Comparison of ENCODE assay signal across 1 cellular context in the genomic region with DNA sequence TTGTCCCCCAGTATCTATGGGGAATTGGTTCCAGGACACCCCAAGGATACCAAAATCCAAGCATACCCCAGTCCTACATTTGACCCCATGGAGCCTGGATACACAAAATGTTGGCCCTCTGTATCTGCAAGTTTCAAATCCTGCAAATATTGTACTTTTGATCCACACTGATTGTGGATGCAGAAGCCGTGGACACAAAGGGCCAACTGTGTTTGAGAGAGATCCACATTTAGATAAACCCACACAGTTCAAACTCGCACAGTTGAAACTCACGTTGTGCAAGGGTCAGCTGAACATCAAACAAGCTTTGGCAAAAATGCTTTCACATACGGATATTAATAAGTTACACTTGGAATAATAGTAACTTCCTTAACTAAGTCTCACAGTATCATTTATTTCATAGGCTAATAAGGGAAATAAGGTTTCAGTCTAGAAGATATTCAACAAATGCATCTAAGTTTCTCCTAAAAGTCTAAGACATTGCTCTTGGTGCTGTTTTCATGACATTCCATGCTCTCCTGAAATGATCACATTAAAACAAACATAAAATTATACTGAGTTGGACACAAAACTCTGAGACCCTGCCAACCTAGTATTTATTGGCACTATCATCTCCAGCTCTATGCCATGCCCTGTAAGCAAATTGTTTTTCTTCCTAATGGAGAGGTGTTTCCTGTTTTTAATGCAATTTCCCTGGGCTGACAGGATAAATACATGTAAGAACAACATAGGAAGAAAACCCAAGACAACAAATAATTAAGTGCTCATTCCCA.
A peak's percentile ranks its signal among the peaks of the same experiment; 100 is the strongest.
TF ChIP-seq lines count a peak whose summit lies in the region.

No MANE protein-coding gene starts in this region.

TF ChIP-seq in HepG2, 621 proteins besides CTCF, POLR2A, EP300 and RAD21 (continued from another document and continues in another):
- TF ChIP-seq SIN3B (IDR thresholded peaks at IDR 0.05; ENCODE audit: low read length) (no peak), SAFB2 (CRISPR knock-in tag; IDR thresholded peaks at IDR 0.05; ENCODE audit: borderline replicate concordance, low read depth) (no peak), FOXK1 (CRISPR knock-in tag; IDR thresholded peaks at IDR 0.05; ENCODE audit: borderline replicate concordance, low read depth) (peak; percentile 69; the same call in 1 of the 2 replicates), TAF15 (IDR thresholded peaks at IDR 0.05; ENCODE audit: low read depth, low read length, poor library complexity, severe bottlenecking) (no peak), ATF1 (CRISPR knock-in tag; IDR thresholded peaks at IDR 0.05) (peak; percentile 61; the same call in 1 of the 2 replicates), KDM4B (CRISPR knock-in tag; IDR thresholded peaks at IDR 0.05) (0 out of 2 replicates have a peak, but pooled peaks have one; percentile 27), ZNF484 (CRISPR knock-in tag; IDR thresholded peaks at IDR 0.05; ENCODE audit: borderline replicate concordance, low read depth) (no peak), ISL2 (CRISPR knock-in tag; IDR thresholded peaks at IDR 0.05) (peak; percentile 98), FOSL2 (CRISPR knock-in tag; IDR thresholded peaks at IDR 0.05) (peak; percentile 88), GATA4 (IDR thresholded peaks at IDR 0.05; ENCODE audit: borderline replicate concordance, low read depth) (peak; percentile 98), RXRB (CRISPR knock-in tag; IDR thresholded peaks at IDR 0.05; ENCODE audit: borderline replicate concordance) (peak; percentile 89; the same call in 1 of the 2 replicates), ZNF556 (CRISPR knock-in tag; IDR thresholded peaks at IDR 0.05; ENCODE audit: borderline replicate concordance) (0 out of 2 replicates have a peak, but pooled peaks have one; percentile 28), REPIN1 (CRISPR knock-in tag; IDR thresholded peaks at IDR 0.05; ENCODE audit: borderline replicate concordance, low read depth) (peak; percentile 97), RFXAP (CRISPR knock-in tag; IDR thresholded peaks at IDR 0.05; ENCODE audit: borderline replicate concordance) (0 out of 2 replicates have a peak, but pooled peaks have one; percentile 33), CHD4 (IDR thresholded peaks at IDR 0.05; ENCODE audit: borderline replicate concordance, low read length) (0 out of 2 replicates have a peak, but pooled peaks have one; percentile 60), ONECUT2 (CRISPR knock-in tag; IDR thresholded peaks at IDR 0.05) (peak; percentile 58; the same call in 1 of the 2 replicates), SOX5 (CRISPR knock-in tag; IDR thresholded peaks at IDR 0.05; ENCODE audit: borderline replicate concordance) (peak; percentile 90), CAMTA2 (CRISPR knock-in tag; IDR thresholded peaks at IDR 0.05; ENCODE audit: borderline replicate concordance) (no peak), NCOR1 (IDR thresholded peaks at IDR 0.05; ENCODE audit: borderline replicate concordance, low read length) (peak; percentile 92; the same call in 1 of the 2 replicates), ZFP1 (CRISPR knock-in tag; IDR thresholded peaks at IDR 0.05) (no peak), FOXA3 (CRISPR knock-in tag; IDR thresholded peaks at IDR 0.05) (peak; percentile 93), CBX2 (IDR thresholded peaks at IDR 0.05; ENCODE audit: low read depth, low read length) (no peak), CBX2 (CRISPR knock-in tag; IDR thresholded peaks at IDR 0.05; ENCODE audit: low read depth) (no peak), ZFX (CRISPR knock-in tag; IDR thresholded peaks at IDR 0.05; ENCODE audit: low read depth) (peak; percentile 27; the same call in 1 of the 2 replicates), MAFF (IDR thresholded peaks at IDR 0.05; ENCODE audit: low read depth, low read length) (peak; percentile 42)
- TF ChIP-seq, protein P1, sequence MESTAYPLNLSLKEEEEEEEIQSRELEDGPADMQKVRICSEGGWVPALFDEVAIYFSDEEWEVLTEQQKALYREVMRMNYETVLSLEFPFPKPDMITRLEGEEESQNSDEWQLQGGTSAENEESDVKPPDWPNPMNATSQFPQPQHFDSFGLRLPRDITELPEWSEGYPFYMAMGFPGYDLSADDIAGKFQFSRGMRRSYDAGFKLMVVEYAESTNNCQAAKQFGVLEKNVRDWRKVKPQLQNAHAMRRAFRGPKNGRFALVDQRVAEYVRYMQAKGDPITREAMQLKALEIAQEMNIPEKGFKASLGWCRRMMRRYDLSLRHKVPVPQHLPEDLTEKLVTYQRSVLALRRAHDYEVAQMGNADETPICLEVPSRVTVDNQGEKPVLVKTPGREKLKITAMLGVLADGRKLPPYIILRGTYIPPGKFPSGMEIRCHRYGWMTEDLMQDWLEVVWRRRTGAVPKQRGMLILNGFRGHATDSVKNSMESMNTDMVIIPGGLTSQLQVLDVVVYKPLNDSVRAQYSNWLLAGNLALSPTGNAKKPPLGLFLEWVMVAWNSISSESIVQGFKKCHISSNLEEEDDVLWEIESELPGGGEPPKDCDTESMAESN (CRISPR knock-in tag; conservative IDR thresholded peaks at IDR 0.05): no peak
- TF ChIP-seq, protein P2, sequence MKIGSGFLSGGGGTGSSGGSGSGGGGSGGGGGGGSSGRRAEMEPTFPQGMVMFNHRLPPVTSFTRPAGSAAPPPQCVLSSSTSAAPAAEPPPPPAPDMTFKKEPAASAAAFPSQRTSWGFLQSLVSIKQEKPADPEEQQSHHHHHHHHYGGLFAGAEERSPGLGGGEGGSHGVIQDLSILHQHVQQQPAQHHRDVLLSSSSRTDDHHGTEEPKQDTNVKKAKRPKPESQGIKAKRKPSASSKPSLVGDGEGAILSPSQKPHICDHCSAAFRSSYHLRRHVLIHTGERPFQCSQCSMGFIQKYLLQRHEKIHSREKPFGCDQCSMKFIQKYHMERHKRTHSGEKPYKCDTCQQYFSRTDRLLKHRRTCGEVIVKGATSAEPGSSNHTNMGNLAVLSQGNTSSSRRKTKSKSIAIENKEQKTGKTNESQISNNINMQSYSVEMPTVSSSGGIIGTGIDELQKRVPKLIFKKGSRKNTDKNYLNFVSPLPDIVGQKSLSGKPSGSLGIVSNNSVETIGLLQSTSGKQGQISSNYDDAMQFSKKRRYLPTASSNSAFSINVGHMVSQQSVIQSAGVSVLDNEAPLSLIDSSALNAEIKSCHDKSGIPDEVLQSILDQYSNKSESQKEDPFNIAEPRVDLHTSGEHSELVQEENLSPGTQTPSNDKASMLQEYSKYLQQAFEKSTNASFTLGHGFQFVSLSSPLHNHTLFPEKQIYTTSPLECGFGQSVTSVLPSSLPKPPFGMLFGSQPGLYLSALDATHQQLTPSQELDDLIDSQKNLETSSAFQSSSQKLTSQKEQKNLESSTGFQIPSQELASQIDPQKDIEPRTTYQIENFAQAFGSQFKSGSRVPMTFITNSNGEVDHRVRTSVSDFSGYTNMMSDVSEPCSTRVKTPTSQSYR (CRISPR knock-in tag; IDR thresholded peaks at IDR 0.05; ENCODE audit: borderline replicate concordance): peak; percentile 27; the same call in 1 of the 2 replicates
- TF ChIP-seq, protein P3, sequence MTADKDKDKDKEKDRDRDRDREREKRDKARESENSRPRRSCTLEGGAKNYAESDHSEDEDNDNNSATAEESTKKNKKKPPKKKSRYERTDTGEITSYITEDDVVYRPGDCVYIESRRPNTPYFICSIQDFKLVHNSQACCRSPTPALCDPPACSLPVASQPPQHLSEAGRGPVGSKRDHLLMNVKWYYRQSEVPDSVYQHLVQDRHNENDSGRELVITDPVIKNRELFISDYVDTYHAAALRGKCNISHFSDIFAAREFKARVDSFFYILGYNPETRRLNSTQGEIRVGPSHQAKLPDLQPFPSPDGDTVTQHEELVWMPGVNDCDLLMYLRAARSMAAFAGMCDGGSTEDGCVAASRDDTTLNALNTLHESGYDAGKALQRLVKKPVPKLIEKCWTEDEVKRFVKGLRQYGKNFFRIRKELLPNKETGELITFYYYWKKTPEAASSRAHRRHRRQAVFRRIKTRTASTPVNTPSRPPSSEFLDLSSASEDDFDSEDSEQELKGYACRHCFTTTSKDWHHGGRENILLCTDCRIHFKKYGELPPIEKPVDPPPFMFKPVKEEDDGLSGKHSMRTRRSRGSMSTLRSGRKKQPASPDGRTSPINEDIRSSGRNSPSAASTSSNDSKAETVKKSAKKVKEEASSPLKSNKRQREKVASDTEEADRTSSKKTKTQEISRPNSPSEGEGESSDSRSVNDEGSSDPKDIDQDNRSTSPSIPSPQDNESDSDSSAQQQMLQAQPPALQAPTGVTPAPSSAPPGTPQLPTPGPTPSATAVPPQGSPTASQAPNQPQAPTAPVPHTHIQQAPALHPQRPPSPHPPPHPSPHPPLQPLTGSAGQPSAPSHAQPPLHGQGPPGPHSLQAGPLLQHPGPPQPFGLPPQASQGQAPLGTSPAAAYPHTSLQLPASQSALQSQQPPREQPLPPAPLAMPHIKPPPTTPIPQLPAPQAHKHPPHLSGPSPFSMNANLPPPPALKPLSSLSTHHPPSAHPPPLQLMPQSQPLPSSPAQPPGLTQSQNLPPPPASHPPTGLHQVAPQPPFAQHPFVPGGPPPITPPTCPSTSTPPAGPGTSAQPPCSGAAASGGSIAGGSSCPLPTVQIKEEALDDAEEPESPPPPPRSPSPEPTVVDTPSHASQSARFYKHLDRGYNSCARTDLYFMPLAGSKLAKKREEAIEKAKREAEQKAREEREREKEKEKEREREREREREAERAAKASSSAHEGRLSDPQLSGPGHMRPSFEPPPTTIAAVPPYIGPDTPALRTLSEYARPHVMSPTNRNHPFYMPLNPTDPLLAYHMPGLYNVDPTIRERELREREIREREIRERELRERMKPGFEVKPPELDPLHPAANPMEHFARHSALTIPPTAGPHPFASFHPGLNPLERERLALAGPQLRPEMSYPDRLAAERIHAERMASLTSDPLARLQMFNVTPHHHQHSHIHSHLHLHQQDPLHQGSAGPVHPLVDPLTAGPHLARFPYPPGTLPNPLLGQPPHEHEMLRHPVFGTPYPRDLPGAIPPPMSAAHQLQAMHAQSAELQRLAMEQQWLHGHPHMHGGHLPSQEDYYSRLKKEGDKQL (CRISPR knock-in tag; IDR thresholded peaks at IDR 0.05; ENCODE audit: low read depth): peak; percentile 76; the same call in 1 of the 2 replicates
- TF ChIP-seq, protein P4, sequence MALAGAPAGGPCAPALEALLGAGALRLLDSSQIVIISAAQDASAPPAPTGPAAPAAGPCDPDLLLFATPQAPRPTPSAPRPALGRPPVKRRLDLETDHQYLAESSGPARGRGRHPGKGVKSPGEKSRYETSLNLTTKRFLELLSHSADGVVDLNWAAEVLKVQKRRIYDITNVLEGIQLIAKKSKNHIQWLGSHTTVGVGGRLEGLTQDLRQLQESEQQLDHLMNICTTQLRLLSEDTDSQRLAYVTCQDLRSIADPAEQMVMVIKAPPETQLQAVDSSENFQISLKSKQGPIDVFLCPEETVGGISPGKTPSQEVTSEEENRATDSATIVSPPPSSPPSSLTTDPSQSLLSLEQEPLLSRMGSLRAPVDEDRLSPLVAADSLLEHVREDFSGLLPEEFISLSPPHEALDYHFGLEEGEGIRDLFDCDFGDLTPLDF (CRISPR knock-in tag; IDR thresholded peaks at IDR 0.05): 0 out of 2 replicates have a peak, but pooled peaks have one; percentile 27
- TF ChIP-seq, protein P5, sequence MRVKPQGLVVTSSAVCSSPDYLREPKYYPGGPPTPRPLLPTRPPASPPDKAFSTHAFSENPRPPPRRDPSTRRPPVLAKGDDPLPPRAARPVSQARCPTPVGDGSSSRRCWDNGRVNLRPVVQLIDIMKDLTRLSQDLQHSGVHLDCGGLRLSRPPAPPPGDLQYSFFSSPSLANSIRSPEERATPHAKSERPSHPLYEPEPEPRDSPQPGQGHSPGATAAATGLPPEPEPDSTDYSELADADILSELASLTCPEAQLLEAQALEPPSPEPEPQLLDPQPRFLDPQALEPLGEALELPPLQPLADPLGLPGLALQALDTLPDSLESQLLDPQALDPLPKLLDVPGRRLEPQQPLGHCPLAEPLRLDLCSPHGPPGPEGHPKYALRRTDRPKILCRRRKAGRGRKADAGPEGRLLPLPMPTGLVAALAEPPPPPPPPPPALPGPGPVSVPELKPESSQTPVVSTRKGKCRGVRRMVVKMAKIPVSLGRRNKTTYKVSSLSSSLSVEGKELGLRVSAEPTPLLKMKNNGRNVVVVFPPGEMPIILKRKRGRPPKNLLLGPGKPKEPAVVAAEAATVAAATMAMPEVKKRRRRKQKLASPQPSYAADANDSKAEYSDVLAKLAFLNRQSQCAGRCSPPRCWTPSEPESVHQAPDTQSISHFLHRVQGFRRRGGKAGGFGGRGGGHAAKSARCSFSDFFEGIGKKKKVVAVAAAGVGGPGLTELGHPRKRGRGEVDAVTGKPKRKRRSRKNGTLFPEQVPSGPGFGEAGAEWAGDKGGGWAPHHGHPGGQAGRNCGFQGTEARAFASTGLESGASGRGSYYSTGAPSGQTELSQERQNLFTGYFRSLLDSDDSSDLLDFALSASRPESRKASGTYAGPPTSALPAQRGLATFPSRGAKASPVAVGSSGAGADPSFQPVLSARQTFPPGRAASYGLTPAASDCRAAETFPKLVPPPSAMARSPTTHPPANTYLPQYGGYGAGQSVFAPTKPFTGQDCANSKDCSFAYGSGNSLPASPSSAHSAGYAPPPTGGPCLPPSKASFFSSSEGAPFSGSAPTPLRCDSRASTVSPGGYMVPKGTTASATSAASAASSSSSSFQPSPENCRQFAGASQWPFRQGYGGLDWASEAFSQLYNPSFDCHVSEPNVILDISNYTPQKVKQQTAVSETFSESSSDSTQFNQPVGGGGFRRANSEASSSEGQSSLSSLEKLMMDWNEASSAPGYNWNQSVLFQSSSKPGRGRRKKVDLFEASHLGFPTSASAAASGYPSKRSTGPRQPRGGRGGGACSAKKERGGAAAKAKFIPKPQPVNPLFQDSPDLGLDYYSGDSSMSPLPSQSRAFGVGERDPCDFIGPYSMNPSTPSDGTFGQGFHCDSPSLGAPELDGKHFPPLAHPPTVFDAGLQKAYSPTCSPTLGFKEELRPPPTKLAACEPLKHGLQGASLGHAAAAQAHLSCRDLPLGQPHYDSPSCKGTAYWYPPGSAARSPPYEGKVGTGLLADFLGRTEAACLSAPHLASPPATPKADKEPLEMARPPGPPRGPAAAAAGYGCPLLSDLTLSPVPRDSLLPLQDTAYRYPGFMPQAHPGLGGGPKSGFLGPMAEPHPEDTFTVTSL (CRISPR knock-in tag; IDR thresholded peaks at IDR 0.05; ENCODE audit: borderline replicate concordance): peak; percentile 94
- TF ChIP-seq, protein P6, sequence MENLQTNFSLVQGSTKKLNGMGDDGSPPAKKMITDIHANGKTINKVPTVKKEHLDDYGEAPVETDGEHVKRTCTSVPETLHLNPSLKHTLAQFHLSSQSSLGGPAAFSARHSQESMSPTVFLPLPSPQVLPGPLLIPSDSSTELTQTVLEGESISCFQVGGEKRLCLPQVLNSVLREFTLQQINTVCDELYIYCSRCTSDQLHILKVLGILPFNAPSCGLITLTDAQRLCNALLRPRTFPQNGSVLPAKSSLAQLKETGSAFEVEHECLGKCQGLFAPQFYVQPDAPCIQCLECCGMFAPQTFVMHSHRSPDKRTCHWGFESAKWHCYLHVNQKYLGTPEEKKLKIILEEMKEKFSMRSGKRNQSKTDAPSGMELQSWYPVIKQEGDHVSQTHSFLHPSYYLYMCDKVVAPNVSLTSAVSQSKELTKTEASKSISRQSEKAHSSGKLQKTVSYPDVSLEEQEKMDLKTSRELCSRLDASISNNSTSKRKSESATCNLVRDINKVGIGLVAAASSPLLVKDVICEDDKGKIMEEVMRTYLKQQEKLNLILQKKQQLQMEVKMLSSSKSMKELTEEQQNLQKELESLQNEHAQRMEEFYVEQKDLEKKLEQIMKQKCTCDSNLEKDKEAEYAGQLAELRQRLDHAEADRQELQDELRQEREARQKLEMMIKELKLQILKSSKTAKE (CRISPR knock-in tag; IDR thresholded peaks at IDR 0.05; ENCODE audit: borderline replicate concordance): peak; percentile 64; the same call in 1 of the 2 replicates
